Comparison of ENCODE assay signal across 8 cellular contexts in genomic region chr4:10096201-10096975, GRCh38. TPM values are rescaled to one million over a fixed set of nuclear protein-coding genes. Genes with fewer than 3 reads are reported as not detected.
DNase-seq lines count a peak whose midpoint lies in the region; ATAC-seq and TF ChIP-seq lines count a peak whose summit lies in the region.
"Had no signal": no experiment of that assay in that cellular context is flagged by ENCODE, and none has a peak within 500 bp of the region (broad histone marks: within the 10 kb centered on the region; RNA-seq: fewer than 3 reads in every experiment).

No MANE protein-coding gene starts in this region.

- no peak for DNase-seq in WERI-Rb-1
- peak; percentile 94 for DNase-seq in brain microvascular endothelial cell
- DNase-seq in left lobe of liver (ENCODE audit: low spot score): no peak
- peak; percentile 66 to 78 (median 67) for DNase-seq in stimulated activated CD4-positive, alpha-beta T cell treated with anti-CD3 and anti-CD28 coated beads, TNF-alpha, amount 100 ng/mL, for 48 hours (ENCODE audit: low read depth in 3 of 3)
- no peak for DNase-seq in NCI-H1436 (lab: John Stamatoyannopoulos, UW)

- H3K27me3 ChIP-seq in WERI-Rb-1 (ENCODE audit: insufficient read depth, low read depth, severe bottlenecking) (no peaks in the 10 kb centered on the region), brain microvascular endothelial cell (replicated peaks) (no peaks in the 10 kb centered on the region)

- in situ Hi-C loops in brain microvascular endothelial cell (cut with HindIII; ENCODE audit: low pct_ligation_motif_present, low sequenced_read_pairs): no loop called here

- peak overlapping the region; percentile 46 for H3K27ac ChIP-seq in WERI-Rb-1
- H3K27ac ChIP-seq in brain microvascular endothelial cell: peak overlapping the region; percentile 93
- H3K27ac ChIP-seq: parathyroid adenoma had no signal

- ATAC-seq in GM19328 (IDR thresholded peaks at IDR 0.05; ENCODE audit: unreplicated experiment) (peak; percentile 55), HG03432 (IDR thresholded peaks at IDR 0.05; ENCODE audit: unreplicated experiment) (peak; percentile 85), left lobe of liver (peak; percentile 55)

- TF ChIP-seq CTCF in WERI-Rb-1 (IDR thresholded peaks at IDR 0.05; ENCODE audit: low read depth, low read length) (no peak), brain microvascular endothelial cell (IDR thresholded peaks at IDR 0.05; ENCODE audit: low read depth, low read length, missing control alignments) (no peak)

- H3K36me3 ChIP-seq in WERI-Rb-1 (peaks cover 94% of the 10 kb centered on the region), brain microvascular endothelial cell (replicated peaks) (peaks cover 79% of the 10 kb centered on the region)

- no peaks in the 10 kb centered on the region for H3K9me3 ChIP-seq in WERI-Rb-1 (ENCODE audit: severe bottlenecking)

- H3K4me3 ChIP-seq in WERI-Rb-1 (ENCODE audit: low read depth, low read length) (no peak overlapping the region), brain microvascular endothelial cell (ENCODE audit: low read depth, low read length) (no peak overlapping the region)

RNA-seq across cellular contexts. Expression of gene WDR1, which starts 20.2 kb away (rescaled TPM):
- total RNA-seq in left lobe of liver: 69.5 TPM

Comparison
In these comparisons a context has a peak if more than half of its experiments do, and no peak if none do; other contexts are left out.
1. DNase-seq: peak in brain microvascular endothelial cell (single experiment) and stimulated activated CD4-positive, alpha-beta T cell treated with anti-CD3 and anti-CD28 coated beads, TNF-alpha, amount 100 ng/mL, for 48 hours (3 of 3); none in WERI-Rb-1 (single experiment), left lobe of liver (single experiment) and NCI-H1436 (single experiment).
2. Peak in every context shown above with its lines, with median percentiles within 50 percentile points of each other: ATAC-seq.